ENCODE assay signal across 10 cellular contexts in the genomic region with DNA sequence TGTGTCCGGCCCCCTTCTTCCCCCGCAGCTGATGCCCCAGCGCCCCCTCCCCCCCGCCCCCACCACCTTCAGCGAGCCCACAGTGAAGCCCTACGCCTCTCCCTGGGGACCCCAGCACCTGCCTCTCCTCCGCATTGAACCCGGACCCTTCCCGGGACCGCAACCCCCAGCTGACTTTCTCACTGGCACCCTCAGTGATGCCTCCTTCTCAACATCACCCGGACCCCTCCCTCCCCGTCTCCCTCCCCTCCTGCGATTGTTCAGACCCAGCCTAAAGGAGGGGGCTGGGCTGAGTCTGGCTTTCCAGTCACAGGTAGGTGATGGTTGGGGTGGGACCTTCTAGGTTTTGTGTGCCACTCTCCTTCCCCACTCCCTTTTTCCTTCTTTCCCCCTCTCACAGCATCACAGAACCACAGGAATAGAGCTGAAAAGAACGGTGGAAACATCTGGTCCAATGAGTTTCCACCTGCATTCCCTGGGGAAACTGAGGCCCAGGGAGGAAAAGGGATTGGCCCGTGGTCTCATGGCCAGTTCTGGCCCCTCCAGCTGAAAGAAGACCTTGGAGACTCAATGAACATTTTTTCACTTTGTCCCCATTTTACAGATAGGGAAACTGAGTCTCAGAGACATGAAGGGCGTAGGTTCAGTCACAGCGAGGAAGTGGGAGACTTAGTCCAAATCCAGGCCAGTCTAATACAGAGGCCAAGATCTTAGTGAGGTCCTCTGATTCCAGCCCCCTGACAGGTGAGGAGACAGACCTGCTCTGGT. TPM values are rescaled to one million over a fixed set of nuclear protein-coding genes. Genes with fewer than 3 reads are reported as not detected.
DNase-seq lines count a peak whose midpoint lies in the region; ATAC-seq, FAIRE-seq and TF ChIP-seq lines count a peak whose summit lies in the region.
"Had no signal": no experiment of that assay in that cellular context is flagged by ENCODE, and none has a peak within 500 bp of the region (broad histone marks: within the 10 kb centered on the region; RNA-seq: fewer than 3 reads in every experiment).

No MANE protein-coding gene starts in this region.

- H3K27ac ChIP-seq in spleen: peak overlapping the region in 5 of 8 donors; percentile 33 to 79 (median 69)

- H3K4me3 Mint-ChIP-seq in activated naive CD8-positive, alpha-beta T cell treated with anti-CD3 and anti-CD28 coated beads for 36 hours: peak overlapping the region; percentile 77

- no peaks in the 10 kb centered on the region for H3K9me3 Mint-ChIP-seq in activated naive CD8-positive, alpha-beta T cell treated with anti-CD3 and anti-CD28 coated beads for 36 hours
- H3K9me3 Mint-ChIP-seq: activated naive CD4-positive, alpha-beta T cell treated with anti-CD3 and anti-CD28 coated beads, Interleukin-2, amount 10 ng/mL, durations not matched to agents 7 days and 5 days had no signal

- ATAC-seq in HG03108 (IDR thresholded peaks at IDR 0.05; ENCODE audit: unreplicated experiment): no peak

- H3K27me3 Mint-ChIP-seq in activated naive CD8-positive, alpha-beta T cell treated with anti-CD3 and anti-CD28 coated beads for 36 hours: peaks cover 5% of the 10 kb centered on the region

- peak overlapping the region; percentile 61 for H3K4me3 ChIP-seq in iPS-15b (ENCODE audit: low read depth, low read length)
- H3K4me3 ChIP-seq in spleen: peak overlapping the region in 6 of 8 donors; percentile 47 to 77 (median 56)

- intact Hi-C loops in spleen (cut with DNase I; ENCODE audit: low total_unique reads): no loop called here

- no peak for FAIRE-seq in urothelium cell line (lab: Jason Lieb, UNC)
- FAIRE-seq: A204.1 had no signal

- no peak for TF ChIP-seq POLR2A in spleen (IDR thresholded peaks at IDR 0.05)

- TF ChIP-seq CTCF in spleen (IDR thresholded peaks at IDR 0.05 in 8 of 11, conservative IDR thresholded peaks at IDR 0.05 in 3 of 11): no peak

- peaks cover 3% of the 10 kb centered on the region for H3K4me1 Mint-ChIP-seq in activated naive CD8-positive, alpha-beta T cell treated with anti-CD3 and anti-CD28 coated beads for 36 hours

- H3K36me3 Mint-ChIP-seq in activated naive CD8-positive, alpha-beta T cell treated with anti-CD3 and anti-CD28 coated beads for 36 hours: no peaks in the 10 kb centered on the region
- H3K36me3 Mint-ChIP-seq: activated naive CD4-positive, alpha-beta T cell treated with anti-CD3 and anti-CD28 coated beads, Interleukin-2, amount 10 ng/mL, durations not matched to agents 7 days and 5 days had no signal

- H3K9me3 ChIP-seq in iPS-15b (ENCODE audit: control insufficient read depth, insufficient read depth, low read length): no peaks in the 10 kb centered on the region
- H3K9me3 ChIP-seq in spleen: no peaks in the 10 kb centered on the region

- H3K9ac ChIP-seq in iPS-15b (ENCODE audit: low read depth, low read length): no peak overlapping the region

- H3K36me3 ChIP-seq in iPS-15b (ENCODE audit: control insufficient read depth, insufficient read depth, low read length): no peaks in the 10 kb centered on the region
- H3K36me3 ChIP-seq in spleen: no peaks in the 10 kb centered on the region

- H3K27me3 ChIP-seq in iPS-15b (ENCODE audit: control insufficient read depth, insufficient read depth, low read length) (peaks cover 2% of the 10 kb centered on the region), spleen (replicated peaks in 1 of 7) (peaks cover 0 to 19% (median 8%) of the 10 kb centered on the region in 7 donors)

- 37 to 59% (median 40%) methylated on average over 14 to 17 of the region's 17 CpGs for WGBS in spleen, 5 donors

- DNase-seq in NCI-H1105 treated with DMSO at 0.1 percent for 48 hours (lab: John Stamatoyannopoulos, UW): peak; percentile 3
- DNase-seq in NCI-H1105 (lab: John Stamatoyannopoulos, UW): no peak
- no peak for DNase-seq in activated naive CD8-positive, alpha-beta T cell treated with anti-CD3 and anti-CD28 coated beads for 36 hours
- no peak for DNase-seq in spleen
- no peak for DNase-seq in DMS153 (lab: John Stamatoyannopoulos, UW)
- DNase-seq in urothelium cell line (ENCODE audit: low spot score): no peak

- H3K27ac Mint-ChIP-seq in activated naive CD8-positive, alpha-beta T cell treated with anti-CD3 and anti-CD28 coated beads for 36 hours: no peak overlapping the region
- H3K27ac Mint-ChIP-seq: activated naive CD4-positive, alpha-beta T cell treated with anti-CD3 and anti-CD28 coated beads, Interleukin-2, amount 10 ng/mL, durations not matched to agents 7 days and 5 days had no signal

- H3K4me1 ChIP-seq in iPS-15b (ENCODE audit: control insufficient read depth, insufficient read depth, low read length) (peaks cover 5% of the 10 kb centered on the region), spleen (peaks cover 0 to 31% (median 26%) of the 10 kb centered on the region in 6 donors)

RNA-seq across cellular contexts. Expression of gene CAND2, which starts 0.8 kb away (rescaled TPM):
- 1 to 10 TPM; 2.4 to 2.6 TPM for total RNA-seq in activated naive CD8-positive, alpha-beta T cell treated with anti-CD3 and anti-CD28 coated beads for 36 hours
- total RNA-seq in spleen: 10 to 100 TPM in 1 of 7 donors, 1 to 10 TPM in 6; 4.0 to 12.2 (median 8.0) TPM
- 1 to 10 TPM in 1 of 3 donors, under 1 TPM in 2; 0.78 to 2.6 (median 0.88) TPM for polyA plus RNA-seq in spleen

RNA-seq across cellular contexts. Expression of gene TMEM40, which starts 38.2 kb away (rescaled TPM):
- not detected for total RNA-seq in activated naive CD8-positive, alpha-beta T cell treated with anti-CD3 and anti-CD28 coated beads for 36 hours
- total RNA-seq in spleen: 1 to 10 TPM in 5 of 7 donors, under 1 TPM in 2; 0.56 to 3.8 (median 2.4) TPM
- polyA plus RNA-seq in spleen: 1 to 10 TPM in 1 of 3 donors, under 1 TPM in 2; 0.29 to 1.6 (median 0.59) TPM

RNA-seq across cellular contexts. Expression of gene RPL32, which starts 44.1 kb away (rescaled TPM):
- total RNA-seq in activated naive CD8-positive, alpha-beta T cell treated with anti-CD3 and anti-CD28 coated beads for 36 hours: 1,000 to 10,000 TPM; 2,700 to 2,702 TPM
- total RNA-seq in spleen: 1,000 to 10,000 TPM in 6 of 7 donors, 100 to 1,000 TPM in 1; 911 to 1,835 (median 1,346) TPM
- polyA plus RNA-seq in spleen: 1,000 to 10,000 TPM; 3,289 to 6,164 (median 6,022) TPM
